ENCODE assay signal across 1 cellular context in genomic region chr22:31177420-31178162, GRCh38.
TF ChIP-seq lines count a peak whose summit lies in the region.

No MANE protein-coding gene starts in this region.

TF ChIP-seq in HEK293, 187 proteins besides CTCF, POLR2A, EP300 and RAD21 (continued from another document):
- peak; percentile 14; the same call in 1 of the 2 replicates for TF ChIP-seq PRDM10 (tag by site-specific recombination; IDR thresholded peaks at IDR 0.05)
- 0 out of 2 replicates have a peak, but pooled peaks have one; percentile 9 for TF ChIP-seq ZFHX2 (tag by site-specific recombination; conservative IDR thresholded peaks at IDR 0.05)
- TF ChIP-seq GLIS1 (tag by site-specific recombination; IDR thresholded peaks at IDR 0.05) = peak; percentile 66
- TF ChIP-seq ZNF629 (tag by site-specific recombination; IDR thresholded peaks at IDR 0.05) = peak; percentile 22; the same call in 1 of the 2 replicates
- TF ChIP-seq ZBTB20 (tag by site-specific recombination; IDR thresholded peaks at IDR 0.05) = peak; percentile 57; the same call in 1 of the 2 replicates
- TF ChIP-seq ZNF157 (tag by site-specific recombination; IDR thresholded peaks at IDR 0.05) = no peak
